ENCODE assay signal across 27 cellular contexts in genomic region chr4:170243662-170244288, GRCh38.
A peak's percentile ranks its signal among the peaks of the same experiment; 100 is the strongest.
DNase-seq lines count a peak whose midpoint lies in the region; ATAC-seq and TF ChIP-seq lines count a peak whose summit lies in the region.
"Had no signal": no experiment of that assay in that cellular context is flagged by ENCODE, and none has a peak within 500 bp of the region (broad histone marks: within the 10 kb centered on the region; RNA-seq: fewer than 3 reads in every experiment).

No MANE protein-coding gene starts in this region.

- no peak overlapping the region for H2BK12ac ChIP-seq in trophoblast cell (ENCODE audit: low read length)

- H3K18ac ChIP-seq in trophoblast cell (ENCODE audit: low read length), result no peak overlapping the region

- no peak overlapping the region for H3K27ac ChIP-seq in GM23338 (ENCODE audit: low read depth)
- peak overlapping the region; percentile 68 for H3K27ac ChIP-seq in angular gyrus (ENCODE audit: low read depth, low read length)
- H3K27ac ChIP-seq in trophoblast cell (ENCODE audit: low read depth, low read length), result no peak overlapping the region
- H3K27ac ChIP-seq in left lung, result no peak overlapping the region
- H3K27ac ChIP-seq in CD4-positive, alpha-beta memory T cell (ENCODE audit: low read depth, low read length), result no peak overlapping the region
- H3K27ac ChIP-seq: KMS-11, lower lobe of right lung, right atrium auricular region, uterus, VCaP had no signal

- H2BK5ac ChIP-seq in trophoblast cell (ENCODE audit: low read depth, low read length, poor library complexity), result no peak overlapping the region

- H3K27ac Mint-ChIP-seq in GM23338 (peak overlapping the region; percentile 7; the same call in 1 of the 2 replicates), osteocyte (ENCODE audit: unreplicated experiment) (no peak overlapping the region)
- no peak overlapping the region for H3K27ac Mint-ChIP-seq in CD4-positive, alpha-beta memory T cell
- H3K27ac Mint-ChIP-seq: activated naive CD8-positive, alpha-beta T cell treated with anti-CD3 and anti-CD28 coated beads, Interleukin-2, amount 50 U/mL, for 24 hours; T-helper 17 cell had no signal

- H3K9me3 Mint-ChIP-seq in GM23338, result no peaks in the 10 kb centered on the region
- H3K9me3 Mint-ChIP-seq in osteocyte (ENCODE audit: unreplicated experiment), result no peaks in the 10 kb centered on the region
- H3K9me3 Mint-ChIP-seq in CD4-positive, alpha-beta memory T cell, result peaks cover 0 to 5% (median 0%) of the 10 kb centered on the region in 8 donors
- H3K9me3 Mint-ChIP-seq: activated naive CD8-positive, alpha-beta T cell treated with anti-CD3 and anti-CD28 coated beads, Interleukin-2, amount 50 U/mL, for 24 hours had no signal

- no peaks in the 10 kb centered on the region for H3K27me3 ChIP-seq in GM23338 (ENCODE audit: insufficient read depth)
- no peaks in the 10 kb centered on the region for H3K27me3 ChIP-seq in trophoblast cell (ENCODE audit: insufficient read depth, low read length)
- no peaks in the 10 kb centered on the region for H3K27me3 ChIP-seq in left lung
- H3K27me3 ChIP-seq in CD4-positive, alpha-beta memory T cell (ENCODE audit: insufficient read depth, low read length), result no peaks in the 10 kb centered on the region
- H3K27me3 ChIP-seq: right atrium auricular region, uterus had no signal

- no peak overlapping the region for H3K4me3 ChIP-seq in GM23338
- H3K4me3 ChIP-seq in trophoblast cell (ENCODE audit: low read depth, low read length), result no peak overlapping the region
- no peak overlapping the region for H3K4me3 ChIP-seq in left lung
- H3K4me3 ChIP-seq in CD4-positive, alpha-beta memory T cell (ENCODE audit: low read length in 2 of 2), result no peak overlapping the region
- H3K4me3 ChIP-seq: lower lobe of right lung, right atrium auricular region, uterus had no signal

- H3K4me1 Mint-ChIP-seq in GM23338, result peaks cover 9% of the 10 kb centered on the region
- no peaks in the 10 kb centered on the region for H3K4me1 Mint-ChIP-seq in osteocyte (ENCODE audit: unreplicated experiment)
- H3K4me1 Mint-ChIP-seq in CD4-positive, alpha-beta memory T cell, result no peaks in the 10 kb centered on the region
- H3K4me1 Mint-ChIP-seq: activated naive CD8-positive, alpha-beta T cell treated with anti-CD3 and anti-CD28 coated beads, Interleukin-2, amount 50 U/mL, for 24 hours; T-helper 17 cell had no signal

- no peak overlapping the region for H3K9ac ChIP-seq in trophoblast cell (ENCODE audit: low read length)
- H3K9ac ChIP-seq: KMS-11 had no signal

- H3K23ac ChIP-seq in trophoblast cell (ENCODE audit: low read length), result no peak overlapping the region

- no peak overlapping the region for H4K8ac ChIP-seq in trophoblast cell (ENCODE audit: low read depth, low read length)

- H3K79me2 ChIP-seq in GM23338 (replicated peaks; ENCODE audit: insufficient read depth) (no peaks in the 10 kb centered on the region), trophoblast cell (ENCODE audit: control insufficient read depth, insufficient read depth, low read length, poor library complexity) (no peaks in the 10 kb centered on the region)

- no peak overlapping the region for H3K14ac ChIP-seq in trophoblast cell (ENCODE audit: low read length)

- intact Hi-C loops in left lung (cut with DNase I), result no loop called here
- intact Hi-C loops in CD4-positive, alpha-beta memory T cell (cut with micrococcal nuclease), result no loop called here

- H3K36me3 Mint-ChIP-seq in GM23338 (ENCODE audit: low read depth) (no peaks in the 10 kb centered on the region), osteocyte (ENCODE audit: unreplicated experiment) (no peaks in the 10 kb centered on the region)
- H3K36me3 Mint-ChIP-seq in CD4-positive, alpha-beta memory T cell, result no peaks in the 10 kb centered on the region

- H3K27me3 Mint-ChIP-seq in GM23338 (ENCODE audit: insufficient read depth, low read depth, poor library complexity) (peaks cover 2% of the 10 kb centered on the region), osteocyte (ENCODE audit: unreplicated experiment) (no peaks in the 10 kb centered on the region)
- H3K27me3 Mint-ChIP-seq in CD4-positive, alpha-beta memory T cell, result no peaks in the 10 kb centered on the region
- H3K27me3 Mint-ChIP-seq: T-helper 17 cell had no signal

- POLR2A ChIA-PET in CD4-positive, alpha-beta memory T cell (lab: Charles Lee; ENCODE audit: partially characterized antibody), result no interaction called here

- no peak overlapping the region for H3K4me3 Mint-ChIP-seq in GM23338
- no peak overlapping the region for H3K4me3 Mint-ChIP-seq in osteocyte (ENCODE audit: unreplicated experiment)
- H3K4me3 Mint-ChIP-seq in CD4-positive, alpha-beta memory T cell, result no peak overlapping the region
- H3K4me3 Mint-ChIP-seq: activated naive CD8-positive, alpha-beta T cell treated with anti-CD3 and anti-CD28 coated beads, Interleukin-2, amount 50 U/mL, for 24 hours; T-helper 17 cell had no signal

- H4K12ac ChIP-seq in trophoblast cell (ENCODE audit: low read depth, low read length), result no peak overlapping the region

- H3K36me3 ChIP-seq in GM23338 (ENCODE audit: insufficient read depth) (no peaks in the 10 kb centered on the region; the same call in 1 of the 2 replicates), trophoblast cell (ENCODE audit: control insufficient read depth in 1 of 2, insufficient read depth in 2 of 2, low read length in 2 of 2) (no peaks in the 10 kb centered on the region), left lung (no peaks in the 10 kb centered on the region)
- no peaks in the 10 kb centered on the region for H3K36me3 ChIP-seq in CD4-positive, alpha-beta memory T cell (ENCODE audit: insufficient read depth, low read length)
- H3K36me3 ChIP-seq: lower lobe of right lung, right atrium auricular region, uterus had no signal

- no peaks in the 10 kb centered on the region for H3K9me3 ChIP-seq in trophoblast cell (ENCODE audit: insufficient read depth, low read depth, low read length)
- H3K9me3 ChIP-seq in left lung, result no peaks in the 10 kb centered on the region
- H3K9me3 ChIP-seq in CD4-positive, alpha-beta memory T cell (ENCODE audit: control insufficient read depth in 1 of 2, low read length in 2 of 2), result no peaks in the 10 kb centered on the region
- H3K9me3 ChIP-seq: lower lobe of right lung, right atrium auricular region, uterus had no signal

- no peaks in the 10 kb centered on the region for H3K9me2 ChIP-seq in GM23338 (ENCODE audit: insufficient read depth)

- H2BK120ac ChIP-seq in trophoblast cell (ENCODE audit: insufficient read depth, low read length, poor library complexity), result no peak overlapping the region

- H2AFZ ChIP-seq in GM23338 (peak overlapping the region; percentile 9; the same call in 1 of the 2 replicates), trophoblast cell (ENCODE audit: insufficient read depth, low read length, poor library complexity) (no peak overlapping the region)

- H3K4ac ChIP-seq in trophoblast cell (ENCODE audit: low read depth, low read length), result no peak overlapping the region

- ATAC-seq in GM23338 (no peak), esophagus mucosa (peak; percentile 63), left lung (no peak)
- ATAC-seq: activated naive CD8-positive, alpha-beta T cell treated with anti-CD3 and anti-CD28 coated beads, Interleukin-2, amount 50 U/mL, for 24 hours; lower lobe of right lung; T-helper 17 cell had no signal

- no peaks in the 10 kb centered on the region for H3F3A ChIP-seq in GM23338 (replicated peaks; ENCODE audit: low read depth)

- no peak overlapping the region for H4K91ac ChIP-seq in trophoblast cell (ENCODE audit: low read depth, low read length)

- no CpG with 5 or more reads among the region's 2 CpGs for WGBS in trophoblast cell (ENCODE audit: extremely low coverage, insufficient coverage, insufficient read length)

- H3K4me1 ChIP-seq in GM23338 (ENCODE audit: insufficient read depth) (peaks cover 10% of the 10 kb centered on the region), trophoblast cell (ENCODE audit: control insufficient read depth in 1 of 2, insufficient read depth in 2 of 2, low read length in 2 of 2) (peaks cover 2 to 6% of the 10 kb centered on the region in 2 experiments), left lung (no peaks in the 10 kb centered on the region)
- H3K4me1 ChIP-seq in CD4-positive, alpha-beta memory T cell (ENCODE audit: insufficient read depth, low read length), result no peaks in the 10 kb centered on the region
- H3K4me1 ChIP-seq: lower lobe of right lung, right atrium auricular region, uterus had no signal

- peaks cover 3% of the 10 kb centered on the region for H3K79me1 ChIP-seq in trophoblast cell (ENCODE audit: low read length)

- TF ChIP-seq CTCF in GM23338 (conservative IDR thresholded peaks at IDR 0.05; ENCODE audit: low read depth in 2 of 2) (no peak), left lung (IDR thresholded peaks at IDR 0.05) (no peak), osteocyte (IDR thresholded peaks at IDR 0.05) (no peak)

- no peaks in the 10 kb centered on the region for H4K20me1 ChIP-seq in GM23338 (replicated peaks; ENCODE audit: insufficient read depth)

- CTCF ChIA-PET in CD4-positive, alpha-beta memory T cell (lab: Charles Lee; ENCODE audit: partially characterized antibody), result no interaction called here

- H3K4me2 ChIP-seq in GM23338 (no peak overlapping the region; the same call in 1 of the 2 replicates), trophoblast cell (ENCODE audit: low read length) (no peak overlapping the region)
- H3K4me2 ChIP-seq: KMS-11 had no signal

- DNase-seq in GM23338 (ENCODE audit: low spot score) (peak; percentile 4), trophoblast cell (peak; percentile 1 to 33), left lung (no peak), osteocyte (ENCODE audit: extremely low spot score, unreplicated experiment) (no peak), SW480 (ENCODE audit: low spot score) (no peak)
- DNase-seq in CD4-positive, alpha-beta memory T cell, result no peak
- DNase-seq: ACHN; activated CD4-positive, alpha-beta T cell treated with anti-CD3 and anti-CD28 coated beads, Interleukin-2, amount 50 U/mL, for 48 hours; activated effector memory CD4-positive, alpha-beta T cell treated with Interleukin-2 at 50 U/mL for 16 hours; activated naive CD8-positive, alpha-beta T cell treated with anti-CD3 and anti-CD28 coated beads, Interleukin-2, amount 50 U/mL, for 24 hours; C1 segment of cervical spinal cord; caudate nucleus; DMS 273 treated with DMSO at 0.1 percent for 48 hours; effector CD4-positive, alpha-beta T cell; head of caudate nucleus; lower lobe of right lung; NCI-H187; NCI-H2227 treated with DMSO at 0.1 percent for 48 hours; NCI-H82; stimulated activated CD8-positive, alpha-beta memory T cell treated with anti-CD3 and anti-CD28 coated beads, Interleukin-4, amount 100 ng/mL, for 48 hours; T-helper 17 cell; uterus had no signal

- no peak overlapping the region for H2AK5ac ChIP-seq in trophoblast cell (ENCODE audit: low read length)

TF ChIP-seq in GM23338, 12 proteins besides CTCF, POLR2A, EP300 and RAD21 (continues in another document):
- TF ChIP-seq NANOG (IDR thresholded peaks at IDR 0.05; ENCODE audit: borderline replicate concordance) (no peak), ZNF331 (CRISPR knock-in tag; IDR thresholded peaks at IDR 0.05; ENCODE audit: low read depth) (no peak)

Comparison
In these comparisons a context has a peak if more than half of its experiments do, and no peak if none do; other contexts are left out.
1. DNase-seq: peak in GM23338 (single experiment) and trophoblast cell (2 of 2); none in left lung (0 of 2), osteocyte (single experiment), CD4-positive, alpha-beta memory T cell (0 of 5) and SW480 (single experiment).